8 cellular contexts compared by ENCODE assay signal in genomic region chr12:68610435-68611093, GRCh38. TPM values are rescaled to one million over a fixed set of nuclear protein-coding genes. Genes with fewer than 3 reads are reported as not detected.
DNase-seq lines count a peak whose midpoint lies in the region; ATAC-seq and TF ChIP-seq lines count a peak whose summit lies in the region.

TSS of gene RAP1B (plus strand) at chr12:68610899. CDS start at chr12:68648725, 37,826 bp downstream.

- H3K36me3 ChIP-seq in Panc1 (ENCODE audit: control insufficient read depth, insufficient read depth, low read length): peaks cover 6% of the 10 kb centered on the region
- H3K36me3 ChIP-seq in esophagus squamous epithelium: peaks cover 0 to 6% (median 0%) of the 10 kb centered on the region in 3 donors

- ATAC-seq in GM21723 (IDR thresholded peaks at IDR 0.05; ENCODE audit: unreplicated experiment) (peak; percentile 82), Panc1 (peak; percentile 88)
- ATAC-seq in activated T-cell treated with anti-CD3 and anti-CD28 coated beads, Interleukin-2, amount 50 U/mL, for 72 hours (replicated peaks in 1 of 2): peak; percentile 83 to 87

- H3K36me3 Mint-ChIP-seq in activated T-cell treated with anti-CD3 and anti-CD28 coated beads, Interleukin-2, amount 50 U/mL, for 72 hours (ENCODE audit: insufficient read depth in 2 of 2): peaks cover 24 to 30% of the 10 kb centered on the region in 2 donors

- peaks cover 60% of the 10 kb centered on the region for H3K4me1 Mint-ChIP-seq in activated T-cell treated with anti-CD3 and anti-CD28 coated beads, Interleukin-2, amount 50 U/mL, for 72 hours (ENCODE audit: low read depth)

- H3K27me3 ChIP-seq in Panc1 (ENCODE audit: control insufficient read depth, insufficient read depth, low read length) (no peaks in the 10 kb centered on the region), esophagus squamous epithelium (no peaks in the 10 kb centered on the region)

- peaks cover 36% of the 10 kb centered on the region for H3K4me1 ChIP-seq in Panc1 (ENCODE audit: control insufficient read depth, insufficient read depth, low read length)
- peaks cover 10 to 50% (median 31%) of the 10 kb centered on the region in 3 donors for H3K4me1 ChIP-seq in esophagus squamous epithelium

- peak within 1 kb of the TSS; percentile 99 to 100 for H3K4me3 Mint-ChIP-seq in activated T-cell treated with anti-CD3 and anti-CD28 coated beads, Interleukin-2, amount 50 U/mL, for 72 hours

- peak within 1 kb of the TSS; percentile 99 for H3K27ac Mint-ChIP-seq in activated T-cell treated with anti-CD3 and anti-CD28 coated beads, Interleukin-2, amount 50 U/mL, for 72 hours

- H3K4me3 ChIP-seq in Panc1 (ENCODE audit: low read depth in 2 of 2, low read length in 2 of 2): peak within 1 kb of the TSS; percentile 77 to 97
- peak within 1 kb of the TSS; percentile 61 to 96 (median 90) for H3K4me3 ChIP-seq in esophagus squamous epithelium

- POLR2A ChIA-PET in Panc1 (lab: Charles Lee): interaction anchor here (0.8 to 1.4 kb wide), 4 partner anchors 26 to 275 kb away, joined by 3 to 11 read pairs (median 3); no protein-coding TSS in a partner anchor

- H3K27ac ChIP-seq in Panc1 (ENCODE audit: low read length): peak within 1 kb of the TSS; percentile 100
- H3K27ac ChIP-seq in esophagus squamous epithelium: peak within 1 kb of the TSS; percentile 95 to 100 (median 99)

- intact Hi-C loops in Panc1 (cut with micrococcal nuclease; ENCODE audit: unreplicated experiment): loop anchor here (5.0 kb wide), 3 partner anchors 48 to 278 kb away; partner anchors contain the start of gene MDM1
- intact Hi-C loops in esophagus squamous epithelium (cut with DNase I): loop anchor here (10.0 kb wide), 2 partner anchors 74 to 246 kb away; partner anchors contain the start of gene NUP107

- H3K27me3 Mint-ChIP-seq in activated T-cell treated with anti-CD3 and anti-CD28 coated beads, Interleukin-2, amount 50 U/mL, for 72 hours (ENCODE audit: low read depth): no peaks in the 10 kb centered on the region

- TF ChIP-seq CTCF in Panc1 (IDR thresholded peaks at IDR 0.05) (no peak), esophagus squamous epithelium (IDR thresholded peaks at IDR 0.05) (no peak)

- DNase-seq in DMS53 treated with DMSO at 0.1 percent for 48 hours (lab: John Stamatoyannopoulos, UW; ENCODE audit: unreplicated experiment) (peak; percentile 91), KBM-7 (peak; percentile 76), Panc1 (ENCODE audit: low read depth, low spot score) (no peak), esophagus squamous epithelium (lab: John Stamatoyannopoulos, UW) (peak; percentile 73), myocyte (ENCODE audit: low read depth) (peak; percentile 93)
- peak; percentile 88 to 90 for DNase-seq in activated T-cell treated with anti-CD3 and anti-CD28 coated beads, Interleukin-2, amount 50 U/mL, for 72 hours
- peak; percentile 73 to 86 for DNase-seq in stimulated activated CD8-positive, alpha-beta memory T cell treated with anti-CD3 and anti-CD28 coated beads, Interleukin-7, amount 100 ng/mL, for 4 hours (ENCODE audit: low read depth in 2 of 2)

- CTCF ChIA-PET in Panc1 (lab: Charles Lee): interaction anchor here (0.6 kb wide), 2 partner anchors 9 to 276 kb away, joined by 3 read pairs; no protein-coding TSS in a partner anchor

- in situ Hi-C loops in KBM-7 (cut with MboI; ENCODE audit: low pct_unique_long_range_greater_than_20kb, low sequenced_read_pairs) (no loop called here), Panc1 (cut with HindIII; ENCODE audit: low pct_unique_long_range_greater_than_20kb, low sequenced_read_pairs) (no loop called here)

- H3K9me3 Mint-ChIP-seq in activated T-cell treated with anti-CD3 and anti-CD28 coated beads, Interleukin-2, amount 50 U/mL, for 72 hours: no peaks in the 10 kb centered on the region

- peak in 2 of 4 donors; percentile 96 to 99 for TF ChIP-seq POLR2A in esophagus squamous epithelium (IDR thresholded peaks at IDR 0.05)

- H3K9me3 ChIP-seq in Panc1 (ENCODE audit: control insufficient read depth, insufficient read depth, low read depth, low read length) (no peaks in the 10 kb centered on the region), esophagus squamous epithelium (no peaks in the 10 kb centered on the region)

- no TSS peak for BruUV-seq in Panc1 (replicated peaks; lab: Mats Ljungman, UMichigan)

- WGBS in esophagus squamous epithelium, 2 donors: 0% methylated on average over 12 to 22 of the region's 83 CpGs

RNA-seq across cellular contexts. Expression of gene RAP1B, which starts in this region (rescaled TPM):
- total RNA-seq in Panc1 (2021; ENCODE audit: unreplicated experiment) (328 TPM), esophagus squamous epithelium (100 to 1,000 TPM in 3 of 4 donors, 10 to 100 TPM in 1; 66.9 to 133 (median 120) TPM), myocyte (100 and 172 TPM in 2 replicates)
- polyA plus RNA-seq in Panc1 (2012; ENCODE audit: insufficient read length): 340 TPM
- total RNA-seq in activated T-cell treated with anti-CD3 and anti-CD28 coated beads, Interleukin-2, amount 50 U/mL, for 72 hours: 100 to 1,000 TPM; 162 to 209 TPM
- polyA plus RNA-seq in myocyte (2012): 106 TPM
